25 cellular contexts compared by ENCODE assay signal in the genomic region with DNA sequence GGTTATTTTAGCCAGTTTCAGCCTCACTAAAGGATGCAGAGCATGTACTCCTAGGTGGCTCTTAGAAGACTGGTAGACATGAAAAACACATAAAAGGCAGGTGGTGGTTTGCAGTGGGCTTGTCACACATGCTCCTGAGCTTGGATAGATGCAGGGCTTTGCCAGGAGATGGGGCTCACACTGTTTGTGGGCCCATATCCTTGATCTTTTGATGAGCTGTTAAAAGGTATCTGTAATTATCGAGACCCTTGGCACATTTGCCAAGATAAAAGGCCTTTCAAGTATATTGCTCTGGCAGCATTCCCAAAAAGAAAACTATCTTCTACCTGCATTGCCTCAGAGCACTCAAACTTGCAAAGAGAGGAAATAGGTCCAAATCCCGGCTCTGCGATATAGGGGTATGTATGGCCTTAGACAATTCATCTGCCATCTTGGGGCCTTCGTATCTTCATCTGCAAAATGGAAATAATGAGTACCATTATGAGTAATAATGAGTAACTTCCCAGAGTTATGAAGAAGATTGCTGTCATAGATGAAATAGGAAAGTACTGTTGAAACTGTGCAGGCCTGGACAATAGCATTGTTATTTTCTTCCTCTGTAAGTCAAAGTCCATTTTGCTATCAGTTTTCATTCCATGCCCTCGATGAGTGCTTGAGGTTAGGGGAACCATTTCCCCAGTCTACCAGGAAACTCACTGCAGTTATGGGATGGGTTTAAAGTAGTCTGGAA.
DNase-seq lines count a peak whose midpoint lies in the region; ATAC-seq, FAIRE-seq and TF ChIP-seq lines count a peak whose summit lies in the region.
"Had no signal": no experiment of that assay in that cellular context is flagged by ENCODE, and none has a peak within 500 bp of the region (broad histone marks: within the 10 kb centered on the region; RNA-seq: fewer than 3 reads in every experiment).

No MANE protein-coding gene starts in this region.

- H3K27ac ChIP-seq in H1 (ENCODE audit: low read depth, low read length) (no peak overlapping the region), mucosa of rectum (ENCODE audit: low read depth in 2 of 2, low read length in 2 of 2) (peak overlapping the region; percentile 55 to 56)
- H3K27ac ChIP-seq: gastroesophageal sphincter, tibial artery had no signal

- no peak overlapping the region for H3K27ac Mint-ChIP-seq in activated naive CD4-positive, alpha-beta T cell treated with anti-CD3 and anti-CD28 coated beads, Interleukin-2, amount 50 U/mL, for 72 hours
- H3K27ac Mint-ChIP-seq: activated CD4-positive, alpha-beta T cell treated with anti-CD3 and anti-CD28 coated beads, Interleukin-2, amount 10 ng/mL, durations not matched to agents 24 days and 14 days; activated naive CD8-positive, alpha-beta T cell; HFFc6; T-cell had no signal

- no peak for TF ChIP-seq EP300 in H1 (IDR thresholded peaks at IDR 0.05; ENCODE audit: borderline replicate concordance in 1 of 2, low read depth in 2 of 2, low read length in 2 of 2)

- no peak for FAIRE-seq in H1 (lab: Jason Lieb, UNC)

- H3K79me1 ChIP-seq in H1 (ENCODE audit: low read depth, low read length) = no peaks in the 10 kb centered on the region

- H2AFZ ChIP-seq in H1 (ENCODE audit: low read length) = no peak overlapping the region

- H3K4ac ChIP-seq in H1 (replicated peaks; ENCODE audit: insufficient read length, low read depth, low read length) = no peak overlapping the region

- peaks cover 0 to 3% (median under 1%) of the 10 kb centered on the region in 4 experiments; a peak in 2 of 7 replicates for H3K4me1 ChIP-seq in H1 (replicated peaks in 1 of 4; ENCODE audit: control insufficient read depth in 3 of 4, insufficient read depth in 4 of 4, low read length in 3 of 4)
- peaks cover 4 to 15% of the 10 kb centered on the region in 2 donors for H3K4me1 ChIP-seq in mucosa of rectum (ENCODE audit: control insufficient read depth in 2 of 2, insufficient read depth in 2 of 2, low read length in 2 of 2)
- H3K4me1 ChIP-seq: gastroesophageal sphincter, tibial artery had no signal

- no peak overlapping the region for H4K91ac ChIP-seq in H1 (replicated peaks; ENCODE audit: insufficient read length, low read length)

- no peaks in the 10 kb centered on the region for H4K20me1 ChIP-seq in H1 (replicated peaks in 1 of 2; ENCODE audit: control insufficient read depth in 1 of 2, insufficient read depth in 2 of 2, low read length in 2 of 2)

- peak; percentile 29 to 34 (median 33) for TF ChIP-seq CTCF in H1 (IDR thresholded peaks at IDR 0.05; ENCODE audit: control extremely low read depth in 1 of 3, insufficient read depth in 1 of 3, low read depth in 1 of 3, low read length in 3 of 3)

- no peak overlapping the region for H3K4me3 ChIP-seq in H1 (ENCODE audit: extremely low read depth in 1 of 4, insufficient read depth in 2 of 4, low read depth in 3 of 4, low read length in 4 of 4)
- H3K4me3 ChIP-seq in mucosa of rectum (ENCODE audit: low read length in 2 of 2) = no peak overlapping the region
- H3K4me3 ChIP-seq: gastroesophageal sphincter, lung, tibial artery had no signal

- CTCF ChIA-PET in H1 (lab: Charles Lee; ENCODE audit: partially characterized antibody) = interaction anchor here (0.7 to 2.0 kb wide), 14 partner anchors 8 to 367 kb away, joined by 3 to 6 read pairs (median 4); no protein-coding TSS in a partner anchor

- no peak overlapping the region for H2BK5ac ChIP-seq in H1 (ENCODE audit: low read depth, low read length)

- no peak overlapping the region for H2BK120ac ChIP-seq in H1 (replicated peaks; ENCODE audit: low read depth, low read length)

- no peak overlapping the region for H3K4me2 ChIP-seq in H1 (ENCODE audit: insufficient read depth in 1 of 2, low read depth in 2 of 2, low read length in 2 of 2)

- POLR2A ChIA-PET in H1 (lab: Charles Lee; ENCODE audit: partially characterized antibody) = no interaction called here

- H4K5ac ChIP-seq in H1 (ENCODE audit: insufficient read length, low read depth, low read length) = no peak overlapping the region

- no peak overlapping the region for H4K8ac ChIP-seq in H1 (ENCODE audit: extremely low read depth, insufficient read depth, low read length)

- H3K36me3 Mint-ChIP-seq in activated naive CD4-positive, alpha-beta T cell treated with anti-CD3 and anti-CD28 coated beads, Interleukin-2, amount 50 U/mL, for 72 hours = no peaks in the 10 kb centered on the region
- H3K36me3 Mint-ChIP-seq: activated naive CD8-positive, alpha-beta T cell; T-cell had no signal

- H3K23me2 ChIP-seq in H1 (ENCODE audit: low read depth, low read length) = no peaks in the 10 kb centered on the region; the same call in 1 of the 2 replicates

- H3K9ac ChIP-seq in H1 (replicated peaks in 1 of 4; ENCODE audit: extremely low read depth in 1 of 4, low read depth in 3 of 4, low read length in 3 of 4) (no peak overlapping the region), mucosa of rectum (ENCODE audit: low read depth in 1 of 2, low read length in 2 of 2) (no peak overlapping the region)

- H3K9me3 ChIP-seq in H1 (ENCODE audit: insufficient read depth in 2 of 2, low read depth in 1 of 2, low read length in 1 of 2) (no peaks in the 10 kb centered on the region), mucosa of rectum (ENCODE audit: control insufficient read depth in 2 of 2, low read length in 2 of 2) (no peaks in the 10 kb centered on the region)
- H3K9me3 ChIP-seq: gastroesophageal sphincter, tibial artery had no signal

- H2BK15ac ChIP-seq in H1 (ENCODE audit: low read length) = no peak overlapping the region; the same call in 1 of the 2 replicates

- TF ChIP-seq RAD21 in H1 (IDR thresholded peaks at IDR 0.05 in 1 of 2, conservative IDR thresholded peaks at IDR 0.05 in 1 of 2; ENCODE audit: low read depth in 2 of 2, low read length in 2 of 2) = peak; percentile 38 to 57; a peak in 3 of 4 replicates

- no peak overlapping the region for H3K56ac ChIP-seq in H1 (replicated peaks; ENCODE audit: insufficient read length, low read depth, low read length)

- 94% methylated on average over 5 of the region's 5 CpGs; no CpG with 5 or more reads in 1 of the 2 experiments for WGBS in H1 (ENCODE audit: extremely low coverage in 1 of 2, insufficient coverage in 1 of 2, insufficient read length in 1 of 2, insufficient replicate concordance in 2 of 2, low coverage in 1 of 2, low lambda C conversion rate in 2 of 2, missing lambda C conversion rate in 1 of 2), 2 experiments

- ATAC-seq in activated naive CD4-positive, alpha-beta T cell treated with anti-CD3 and anti-CD28 coated beads, Interleukin-2, amount 50 U/mL, for 72 hours = no peak
- ATAC-seq: gastroesophageal sphincter; stimulated activated naive CD8-positive, alpha-beta T cell treated with anti-CD3 and anti-CD28 coated beads, Interleukin-15, Interleukin-2, amounts not matched to agents 100 U/mL and 50 U/mL, for 24 hours; T-cell had no signal

- no peak overlapping the region for H3K23ac ChIP-seq in H1 (ENCODE audit: insufficient read length)

- no peak overlapping the region for H2BK20ac ChIP-seq in H1 (ENCODE audit: low read length)

- TF ChIP-seq POLR2A in H1 (IDR thresholded peaks at IDR 0.05; ENCODE audit: control extremely low read depth in 1 of 2, low read depth in 2 of 2, low read length in 2 of 2) = no peak

- no peaks in the 10 kb centered on the region for H3K36me3 ChIP-seq in H1 (ENCODE audit: control insufficient read depth in 2 of 4, insufficient read depth in 4 of 4, low read length in 3 of 4)
- no peaks in the 10 kb centered on the region for H3K36me3 ChIP-seq in mucosa of rectum (ENCODE audit: control insufficient read depth in 2 of 2, insufficient read depth in 2 of 2, low read length in 2 of 2)
- H3K36me3 ChIP-seq: gastroesophageal sphincter, tibial artery had no signal

- H3K9me3 Mint-ChIP-seq in activated naive CD4-positive, alpha-beta T cell treated with anti-CD3 and anti-CD28 coated beads, Interleukin-2, amount 50 U/mL, for 72 hours = peaks cover 4 to 12% of the 10 kb centered on the region in 2 donors
- H3K9me3 Mint-ChIP-seq: activated CD4-positive, alpha-beta T cell treated with anti-CD3 and anti-CD28 coated beads, Interleukin-2, amount 10 ng/mL, durations not matched to agents 24 days and 14 days; HFFc6 had no signal

- no peaks in the 10 kb centered on the region for H3K27me3 ChIP-seq in H1 (replicated peaks in 1 of 4; ENCODE audit: control insufficient read depth in 3 of 4, extremely low read depth in 1 of 4, insufficient read depth in 3 of 4, low read length in 3 of 4)
- H3K27me3 ChIP-seq in mucosa of rectum (ENCODE audit: control insufficient read depth in 2 of 2, insufficient read depth in 2 of 2, low read length in 2 of 2) = no peaks in the 10 kb centered on the region
- H3K27me3 ChIP-seq: tibial artery had no signal

- H3K79me2 ChIP-seq in H1 (ENCODE audit: control insufficient read depth in 1 of 2, insufficient read depth in 2 of 2, low read length in 2 of 2) = no peaks in the 10 kb centered on the region

- no peak overlapping the region for H2AK5ac ChIP-seq in H1 (ENCODE audit: low read depth, low read length)

- H2BK12ac ChIP-seq in H1 (ENCODE audit: low read depth, low read length) = no peak overlapping the region

- DNase-seq in HCEC 1CT (peak; percentile 48), NCI-H69 (lab: John Stamatoyannopoulos, UW) (peak; percentile 11), H1 (ENCODE audit: low read depth in 1 of 2, low spot score in 2 of 2) (no peak), NCI-H2029 (lab: John Stamatoyannopoulos, UW) (no peak)
- DNase-seq in activated naive CD4-positive, alpha-beta T cell treated with anti-CD3 and anti-CD28 coated beads, Interleukin-2, amount 50 U/mL, for 72 hours (ENCODE audit: low spot score in 2 of 2) = no peak
- no peak for DNase-seq in activated T-cell treated with anti-CD3 and anti-CD28 coated beads, Interleukin-2, amount 50 U/mL, for 48 hours
- DNase-seq: activated CD4-positive, alpha-beta T cell treated with anti-CD3 and anti-CD28 coated beads, Interleukin-2, amount 10 ng/mL, durations not matched to agents 24 days and 14 days; cerebellar nuclear complex; DMS153; GF-D8; HFFc6; NCI-H1417; NCI-H2107; NCI-H524; occipital lobe; OCI-M1; SHP77; stimulated activated CD4-positive, alpha-beta T cell treated with anti-CD3 and anti-CD28 coated beads, Interleukin-4, amount 100 ng/mL, for 24 hours; stimulated activated naive CD8-positive, alpha-beta T cell treated with anti-CD3 and anti-CD28 coated beads, Interleukin-15, Interleukin-2, amounts not matched to agents 100 U/mL and 50 U/mL, for 24 hours; T-cell; tibial artery had no signal

- no peak overlapping the region for H3K18ac ChIP-seq in H1 (ENCODE audit: extremely low read depth, low read length)

- H3K14ac ChIP-seq in H1 (ENCODE audit: insufficient read length) = no peak overlapping the region

TF ChIP-seq in H1, 55 proteins besides CTCF, POLR2A, EP300 and RAD21 (continues in another document):
- TF ChIP-seq TAF7 (optimal IDR thresholded peaks at IDR 0.05; ENCODE audit: borderline replicate concordance, low read depth, low read length) (no peak), RFX5 (IDR thresholded peaks at IDR 0.05; ENCODE audit: borderline replicate concordance, low read depth, low read length) (no peak), RBBP5 (IDR thresholded peaks at IDR 0.05; ENCODE audit: borderline replicate concordance, low read depth, low read length) (no peak), TEAD4 (IDR thresholded peaks at IDR 0.05; ENCODE audit: low read depth, low read length) (no peak), JUND (IDR thresholded peaks at IDR 0.05; ENCODE audit: low read length) (no peak), SP2 (IDR thresholded peaks at IDR 0.05; ENCODE audit: low read length) (no peak)

Comparison
In these comparisons a context has a peak if more than half of its experiments do, and no peak if none do; other contexts are left out.
1. DNase-seq: peak in HCEC 1CT (single experiment) and NCI-H69 (single experiment); none in H1 (0 of 2), NCI-H2029 (single experiment), activated naive CD4-positive, alpha-beta T cell treated with anti-CD3 and anti-CD28 coated beads, Interleukin-2, amount 50 U/mL, for 72 hours (0 of 2) and activated T-cell treated with anti-CD3 and anti-CD28 coated beads, Interleukin-2, amount 50 U/mL, for 48 hours (0 of 2).